ENCODE assay signal across 34 cellular contexts in genomic region chr7:18395868-18396267, GRCh38.
"Had no signal": no experiment of that assay in that cellular context is flagged by ENCODE, and none has a peak within 500 bp of the region (broad histone marks: within the 10 kb centered on the region; RNA-seq: fewer than 3 reads in every experiment).

No MANE protein-coding gene starts in this region.

- H3K79me2 ChIP-seq: parathyroid adenoma had no signal

- H3K4me2 ChIP-seq: smooth muscle cell had no signal

- H3K4me3 Mint-ChIP-seq: naive B cell; naive thymus-derived CD8-positive, alpha-beta T cell; natural killer cell treated with Interleukin-12 subunit alpha and Interleukin-12 subunit beta and Interleukin-15 and Interleukin-18, amount 100 ng/mL, for 72 hours; nephron progenitor cell; neural crest cell; stimulated activated memory B cell treated with anti-CD40 and anti-IgM and Interleukin-4, amounts not matched to agents 10 μg/mL and 1 μg/mL and 100 μg/mL, for 72 hours; stimulated activated naive CD8-positive, alpha-beta T cell treated with anti-CD3 and anti-CD28 coated beads, Interleukin-15, amount 100 ng/mL, for 72 hours had no signal

- H3K9me3 ChIP-seq: neutrophil, ovary, psoas muscle, spleen, suprapubic skin, testis, tibial artery, transverse colon, upper lobe of left lung, vagina had no signal

- H3K27ac ChIP-seq: neutrophil, ovary, parathyroid adenoma, psoas muscle, skin epidermis, spleen, suprapubic skin, testis, tibial artery, transverse colon, upper lobe of left lung, vagina had no signal

- H3K4me1 ChIP-seq: parathyroid adenoma, suprapubic skin, testis had no signal

- H3K27ac Mint-ChIP-seq: naive B cell; naive thymus-derived CD8-positive, alpha-beta T cell; natural killer cell treated with Interleukin-12 subunit alpha and Interleukin-12 subunit beta and Interleukin-15 and Interleukin-18, amount 100 ng/mL, for 72 hours; nephron progenitor cell; progenitor cell of endocrine pancreas; stimulated activated memory B cell treated with anti-CD40 and anti-IgM and Interleukin-4, amounts not matched to agents 10 μg/mL and 1 μg/mL and 100 μg/mL, for 72 hours; stimulated activated naive CD8-positive, alpha-beta T cell treated with anti-CD3 and anti-CD28 coated beads, Interleukin-15, amount 100 ng/mL, for 72 hours had no signal

- H3K36me3 ChIP-seq: neutrophil, ovary, spleen, suprapubic skin, tibial artery, transverse colon, upper lobe of left lung, vagina had no signal

- H3K27me3 Mint-ChIP-seq: naive B cell; natural killer cell treated with Interleukin-12 subunit alpha and Interleukin-12 subunit beta and Interleukin-15 and Interleukin-18, amount 100 ng/mL, for 72 hours; progenitor cell of endocrine pancreas; stimulated activated memory B cell treated with anti-CD40 and anti-IgM and Interleukin-4, amounts not matched to agents 10 μg/mL and 1 μg/mL and 100 μg/mL, for 72 hours; stimulated activated naive CD8-positive, alpha-beta T cell treated with anti-CD3 and anti-CD28 coated beads, Interleukin-15, amount 100 ng/mL, for 72 hours had no signal

- DNase-seq: naive B cell; naive thymus-derived CD8-positive, alpha-beta T cell; nephron progenitor cell; nucleus accumbens; ovary; posterior cingulate gyrus; psoas muscle; right cardiac atrium; spleen; stimulated activated CD4-positive, alpha-beta T cell treated with anti-CD3 and anti-CD28 coated beads, Interleukin-12 subunit alpha, Interleukin-12 subunit beta, amount 100 ng/mL, for 4 hours; stimulated activated CD4-positive, alpha-beta T cell treated with anti-CD3 and anti-CD28 coated beads, Interleukin-1b, Interleukin-23, amount 100 ng/mL, for 48 hours; stimulated activated CD4-positive, alpha-beta T cell treated with anti-CD3 and anti-CD28 coated beads, Interleukin-4, amount 100 ng/mL, for 1 hour; stimulated activated CD4-positive, alpha-beta T cell treated with anti-CD3 and anti-CD28 coated beads, Interleukin-4, amount 100 ng/mL, for 4 hours; stimulated activated CD8-positive, alpha-beta memory T cell treated with anti-CD3 and anti-CD28 coated beads, Interleukin-4, amount 100 ng/mL, for 48 hours; stimulated activated naive CD4-positive, alpha-beta T cell; stimulated activated naive CD8-positive, alpha-beta T cell treated with anti-CD3 and anti-CD28 coated beads, Interleukin-15, amount 100 ng/mL, for 72 hours; stimulated activated naive CD8-positive, alpha-beta T cell treated with anti-CD3 and anti-CD28 coated beads, Interleukin-15, Interleukin-2, amounts not matched to agents 100 U/mL and 50 U/mL, for 24 hours; substantia nigra; testis; tibial artery; transverse colon; upper lobe of left lung had no signal

- H3K4me3 ChIP-seq: ovary, psoas muscle, skin epidermis, smooth muscle cell, spleen, suprapubic skin, testis, tibial artery, transverse colon, upper lobe of left lung, vagina had no signal

- H3K9ac ChIP-seq: parathyroid adenoma had no signal

- ATAC-seq: naive thymus-derived CD8-positive, alpha-beta T cell; natural killer cell treated with Interleukin-12 subunit alpha and Interleukin-12 subunit beta and Interleukin-15 and Interleukin-18, amount 100 ng/mL, for 72 hours; psoas muscle; right cardiac atrium; sciatic nerve; stimulated activated memory B cell treated with anti-CD40 and anti-IgM and Interleukin-4, amounts not matched to agents 10 μg/mL and 1 μg/mL and 100 μg/mL, for 72 hours; stimulated activated naive CD8-positive, alpha-beta T cell treated with anti-CD3 and anti-CD28 coated beads, Interleukin-15, amount 100 ng/mL, for 72 hours; stimulated activated naive CD8-positive, alpha-beta T cell treated with anti-CD3 and anti-CD28 coated beads, Interleukin-15, Interleukin-2, amounts not matched to agents 100 U/mL and 50 U/mL, for 24 hours had no signal

- H3K27me3 ChIP-seq: neutrophil, ovary, spleen, suprapubic skin, testis, tibial artery, transverse colon, upper lobe of left lung, vagina had no signal

- H2AFZ ChIP-seq: parathyroid adenoma had no signal

- H3K9me3 Mint-ChIP-seq: naive B cell; naive thymus-derived CD8-positive, alpha-beta T cell; natural killer cell treated with Interleukin-12 subunit alpha and Interleukin-12 subunit beta and Interleukin-15 and Interleukin-18, amount 100 ng/mL, for 72 hours; nephron progenitor cell; stimulated activated memory B cell treated with anti-CD40 and anti-IgM and Interleukin-4, amounts not matched to agents 10 μg/mL and 1 μg/mL and 100 μg/mL, for 72 hours; stimulated activated naive CD8-positive, alpha-beta T cell treated with anti-CD3 and anti-CD28 coated beads, Interleukin-15, amount 100 ng/mL, for 72 hours had no signal

- H3K4me1 Mint-ChIP-seq: stimulated activated naive CD8-positive, alpha-beta T cell treated with anti-CD3 and anti-CD28 coated beads, Interleukin-15, amount 100 ng/mL, for 72 hours had no signal

- FAIRE-seq: urothelium cell line had no signal

- H3K36me3 Mint-ChIP-seq: naive thymus-derived CD8-positive, alpha-beta T cell; natural killer cell treated with Interleukin-12 subunit alpha and Interleukin-12 subunit beta and Interleukin-15 and Interleukin-18, amount 100 ng/mL, for 72 hours; stimulated activated memory B cell treated with anti-CD40 and anti-IgM and Interleukin-4, amounts not matched to agents 10 μg/mL and 1 μg/mL and 100 μg/mL, for 72 hours had no signal
